9 cellular contexts compared by ENCODE assay signal in genomic region chr22:36467946-36468345, GRCh38. TPM values are rescaled to one million over a fixed set of nuclear protein-coding genes. Genes with fewer than 3 reads are reported as not detected.
DNase-seq lines count a peak whose midpoint lies in the region; ATAC-seq and TF ChIP-seq lines count a peak whose summit lies in the region.
"Had no signal": no experiment of that assay in that cellular context is flagged by ENCODE, and none has a peak within 500 bp of the region (broad histone marks: within the 10 kb centered on the region; RNA-seq: fewer than 3 reads in every experiment).

No MANE protein-coding gene starts in this region.

- H3K9me3 Mint-ChIP-seq in stimulated activated effector memory CD8-positive, alpha-beta T cell treated with anti-CD3 and anti-CD28 coated beads, Interleukin-12 subunit alpha, Interleukin-12 subunit beta, amount 100 ng/mL, for 72 hours = no peaks in the 10 kb centered on the region
- H3K9me3 Mint-ChIP-seq: type B pancreatic cell had no signal

- WGBS in esophagus muscularis mucosa = 49% methylated on average over 7 of the region's 7 CpGs

- intact Hi-C loops in esophagus muscularis mucosa (cut with DNase I) = loop anchor here (5.0 kb wide), 2 partner anchors 81 to 141 kb away; partner anchors contain the start of gene MYH9

- no peak for TF ChIP-seq POLR2A in esophagus muscularis mucosa (IDR thresholded peaks at IDR 0.05; ENCODE audit: low read depth)

- no peaks in the 10 kb centered on the region for H3K27me3 ChIP-seq in esophagus muscularis mucosa

- TF ChIP-seq EP300 in esophagus muscularis mucosa (IDR thresholded peaks at IDR 0.05) = no peak

- no peak overlapping the region for H3K4me3 Mint-ChIP-seq in stimulated activated effector memory CD8-positive, alpha-beta T cell treated with anti-CD3 and anti-CD28 coated beads, Interleukin-12 subunit alpha, Interleukin-12 subunit beta, amount 100 ng/mL, for 72 hours
- H3K4me3 Mint-ChIP-seq: type B pancreatic cell had no signal

- peaks cover 44% of the 10 kb centered on the region for H3K36me3 Mint-ChIP-seq in stimulated activated effector memory CD8-positive, alpha-beta T cell treated with anti-CD3 and anti-CD28 coated beads, Interleukin-12 subunit alpha, Interleukin-12 subunit beta, amount 100 ng/mL, for 72 hours
- H3K36me3 Mint-ChIP-seq: type B pancreatic cell had no signal

- H3K9me3 ChIP-seq in esophagus muscularis mucosa = no peaks in the 10 kb centered on the region

- H3K4me1 Mint-ChIP-seq in stimulated activated effector memory CD8-positive, alpha-beta T cell treated with anti-CD3 and anti-CD28 coated beads, Interleukin-12 subunit alpha, Interleukin-12 subunit beta, amount 100 ng/mL, for 72 hours = peaks cover 25% of the 10 kb centered on the region

- no peak for TF ChIP-seq CTCF in esophagus muscularis mucosa (IDR thresholded peaks at IDR 0.05)

- no peak overlapping the region for H3K4me3 ChIP-seq in esophagus muscularis mucosa

- H3K27ac Mint-ChIP-seq in stimulated activated effector memory CD8-positive, alpha-beta T cell treated with anti-CD3 and anti-CD28 coated beads, Interleukin-12 subunit alpha, Interleukin-12 subunit beta, amount 100 ng/mL, for 72 hours = peak overlapping the region; percentile 86

- DNase-seq in HK-2 (ENCODE audit: unreplicated experiment) = peak; percentile 87
- no peak for DNase-seq in esophagus muscularis mucosa (ENCODE audit: extremely low spot score)
- DNase-seq in stimulated activated effector memory CD8-positive, alpha-beta T cell treated with anti-CD3 and anti-CD28 coated beads, Interleukin-12 subunit alpha, Interleukin-12 subunit beta, amount 100 ng/mL, for 72 hours (ENCODE audit: low spot score in 2 of 2) = no peak
- no peak for DNase-seq in germinal center (ENCODE audit: low spot score)
- no peak for DNase-seq in effector CD4-positive, alpha-beta T cell

- ATAC-seq in SK-N-SH treated with all-trans-retinoic acid at 6 μM for 48 hours (peak; percentile 68), HG02588 (IDR thresholded peaks at IDR 0.05; ENCODE audit: unreplicated experiment) (no peak), GM19463 (IDR thresholded peaks at IDR 0.05; ENCODE audit: unreplicated experiment) (no peak)
- peak; percentile 33 for ATAC-seq in stimulated activated effector memory CD8-positive, alpha-beta T cell treated with anti-CD3 and anti-CD28 coated beads, Interleukin-12 subunit alpha, Interleukin-12 subunit beta, amount 100 ng/mL, for 72 hours

- peaks cover 0 to 22% (median 16%) of the 10 kb centered on the region in 4 donors for H3K36me3 ChIP-seq in esophagus muscularis mucosa

- peak overlapping the region; percentile 89 to 97 (median 92) for H3K27ac ChIP-seq in esophagus muscularis mucosa (replicated peaks in 1 of 4)

- peaks cover 68 to 97% (median 88%) of the 10 kb centered on the region in 4 donors for H3K4me1 ChIP-seq in esophagus muscularis mucosa

TF ChIP-seq in SK-N-SH treated with all-trans-retinoic acid at 6 μM for 48 hours, 23 proteins besides CTCF, POLR2A, EP300 and RAD21:
- no peak for TF ChIP-seq CSDC2 (CRISPR knock-in tag; IDR thresholded peaks at IDR 0.05)
- no peak for TF ChIP-seq ARNTL (CRISPR knock-in tag; IDR thresholded peaks at IDR 0.05; ENCODE audit: borderline replicate concordance, low read depth)
- TF ChIP-seq OSR1 (CRISPR knock-in tag; IDR thresholded peaks at IDR 0.05) = no peak
- no peak for TF ChIP-seq ISL1 (CRISPR knock-in tag; IDR thresholded peaks at IDR 0.05)
- no peak for TF ChIP-seq ZNF70 (CRISPR knock-in tag; IDR thresholded peaks at IDR 0.05)
- no peak for TF ChIP-seq PPARA (CRISPR knock-in tag; IDR thresholded peaks at IDR 0.05; ENCODE audit: borderline replicate concordance)
- TF ChIP-seq ZFP30 (CRISPR knock-in tag; IDR thresholded peaks at IDR 0.05) = no peak
- TF ChIP-seq SNAI2 (CRISPR knock-in tag; IDR thresholded peaks at IDR 0.05) = no peak
- no peak for TF ChIP-seq RARB (CRISPR knock-in tag; IDR thresholded peaks at IDR 0.05)
- TF ChIP-seq GLIS3 (CRISPR knock-in tag; IDR thresholded peaks at IDR 0.05) = no peak
- TF ChIP-seq TCF4 (CRISPR knock-in tag; IDR thresholded peaks at IDR 0.05; ENCODE audit: borderline replicate concordance) = no peak
- TF ChIP-seq ZNF565 (CRISPR knock-in tag; conservative IDR thresholded peaks at IDR 0.05; ENCODE audit: low read depth) = no peak
- no peak for TF ChIP-seq CREB5 (CRISPR knock-in tag; IDR thresholded peaks at IDR 0.05; ENCODE audit: low read depth)
- no peak for TF ChIP-seq BACH2 (CRISPR knock-in tag; IDR thresholded peaks at IDR 0.05; ENCODE audit: borderline replicate concordance)
- no peak for TF ChIP-seq ZNF8 (CRISPR knock-in tag; IDR thresholded peaks at IDR 0.05)
TF ChIP-seq in SK-N-SH treated with all-trans-retinoic acid at 6 μM for 48 hours: peak in this region for 0.

RNA-seq across cellular contexts. Expression of gene TXN2, which starts 13.5 kb away (rescaled TPM):
- total RNA-seq in esophagus muscularis mucosa = 10 to 100 TPM; 34.9 to 56.5 (median 47.2) TPM

RNA-seq across cellular contexts. Expression of gene FOXRED2, which starts 38.9 kb away (rescaled TPM):
- total RNA-seq in esophagus muscularis mucosa = 10 to 100 TPM in 1 of 4 donors, 1 to 10 TPM in 3; 4.6 to 12.5 (median 5.4) TPM

Comparison
In these comparisons a context has a peak if more than half of its experiments do, and no peak if none do; other contexts are left out.
1. ATAC-seq: peak in SK-N-SH treated with all-trans-retinoic acid at 6 μM for 48 hours (single experiment) and stimulated activated effector memory CD8-positive, alpha-beta T cell treated with anti-CD3 and anti-CD28 coated beads, Interleukin-12 subunit alpha, Interleukin-12 subunit beta, amount 100 ng/mL, for 72 hours (single experiment); none in HG02588 (single experiment) and GM19463 (single experiment).